16 cellular contexts compared by ENCODE assay signal in the genomic region with DNA sequence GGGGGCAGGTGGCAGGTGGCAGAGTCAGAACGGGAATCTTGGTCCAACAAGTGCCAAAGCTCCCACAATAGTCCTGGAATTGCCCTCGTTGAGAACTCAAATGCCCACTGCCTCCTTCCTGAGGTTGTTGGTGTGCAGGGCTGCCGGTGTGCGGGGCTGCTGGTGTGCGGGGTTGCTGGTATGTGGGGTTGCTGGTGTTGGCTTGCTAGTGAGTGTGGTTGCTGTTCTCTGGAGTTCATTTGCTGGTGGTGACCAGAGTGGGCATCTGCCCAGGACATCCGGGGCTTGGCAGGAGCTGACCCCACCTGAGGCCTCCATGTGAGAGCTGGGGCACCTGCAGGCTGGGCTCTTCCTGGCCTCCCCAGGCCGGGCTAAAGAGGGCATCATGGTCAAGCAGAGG. TPM values are rescaled to one million over a fixed set of nuclear protein-coding genes. Genes with fewer than 3 reads are reported as not detected.
"Had no signal": no experiment of that assay in that cellular context is flagged by ENCODE, and none has a peak within 500 bp of the region (broad histone marks: within the 10 kb centered on the region; RNA-seq: fewer than 3 reads in every experiment).

No MANE protein-coding gene starts in this region.

- FAIRE-seq: RCC 7860 had no signal

- H3K27ac ChIP-seq: HL-60 had no signal

- H3K4me3 ChIP-seq: MG63 had no signal

- DNase-seq: IMR-90, Karpas-422, KG1, MG63, NCI-H1436, NCI-H187, NCI-H2029, NCI-H2171, NCI-H226, NCI-H446, NCI-H510A, NCI-H524 treated with DMSO at 0.1 percent for 48 hours, RPMI8226, SK-N-SH had no signal

- H3K9ac ChIP-seq: SK-N-SH had no signal

- H3K9me3 ChIP-seq: MG63, SK-N-SH had no signal

- H3K36me3 ChIP-seq: MG63 had no signal

- H3K4me2 ChIP-seq: SK-N-SH had no signal

- H3K27me3 ChIP-seq: MG63 had no signal

RNA-seq across cellular contexts. Expression of gene MPPED1, which starts 14.0 kb away (rescaled TPM):
- total RNA-seq: IMR-90 had no signal
- polyA plus RNA-seq: IMR-90 had no signal

RNA-seq across cellular contexts. Expression of gene SCUBE1, which starts 54.6 kb away (rescaled TPM):
- total RNA-seq: IMR-90 had no signal
- polyA plus RNA-seq: IMR-90 had no signal
